Comparison of ENCODE assay signal across 2 cellular contexts in genomic region chr13:96952592-96952991, GRCh38.
A peak's percentile ranks its signal among the peaks of the same experiment; 100 is the strongest.
TF ChIP-seq lines count a peak whose summit lies in the region.

No MANE protein-coding gene starts in this region.

TF ChIP-seq in HepG2, 621 proteins besides CTCF, POLR2A, EP300 and RAD21 (continued from another document):
- TF ChIP-seq MAFK (conservative IDR thresholded peaks at IDR 0.05 in 1 of 2, IDR thresholded peaks at IDR 0.05 in 1 of 2; ENCODE audit: low read length in 2 of 2) (peak; percentile 82 to 93), ZMYM2 (CRISPR knock-in tag; IDR thresholded peaks at IDR 0.05) (no peak)

TF ChIP-seq in K562, 482 proteins besides CTCF, POLR2A, EP300 and RAD21:
- TF ChIP-seq FOXO4 (CRISPR knock-in tag; IDR thresholded peaks at IDR 0.05) (no peak), HOMEZ (CRISPR knock-in tag; IDR thresholded peaks at IDR 0.05) (no peak), C11orf30 (IDR thresholded peaks at IDR 0.05; ENCODE audit: low read depth) (peak; percentile 32; the same call in 1 of the 2 replicates), FUS (optimal IDR thresholded peaks at IDR 0.05; ENCODE audit: low read depth, low read length) (no peak), MAFF (IDR thresholded peaks at IDR 0.05; ENCODE audit: low read length) (peak; percentile 48), ZBTB8A (IDR thresholded peaks at IDR 0.05; ENCODE audit: partially characterized antibody) (no peak), MIER1 (IDR thresholded peaks at IDR 0.05; ENCODE audit: low read depth) (no peak), MAFK (IDR thresholded peaks at IDR 0.05; ENCODE audit: low read length) (peak; percentile 44; the same call in 1 of the 2 replicates), FOXK2 (conservative IDR thresholded peaks at IDR 0.05 in 1 of 2, IDR thresholded peaks at IDR 0.05 in 1 of 2; ENCODE audit: low read depth in 2 of 2) (no peak), ZNF609 (CRISPR knock-in tag; IDR thresholded peaks at IDR 0.05; ENCODE audit: borderline replicate concordance) (no peak), BRD4 (IDR thresholded peaks at IDR 0.05) (no peak), GTF2A2 (tag; IDR thresholded peaks at IDR 0.05) (no peak), JUND (IDR thresholded peaks at IDR 0.05; ENCODE audit: borderline replicate concordance, low read depth, low read length) (no peak), JUND (tag; IDR thresholded peaks at IDR 0.05; ENCODE audit: borderline replicate concordance, low read depth, low read length) (no peak), KLF10 (CRISPR knock-in tag; IDR thresholded peaks at IDR 0.05) (no peak), ZBTB9 (CRISPR knock-in tag; IDR thresholded peaks at IDR 0.05) (no peak), ZNF316 (IDR thresholded peaks at IDR 0.05) (peak; percentile 53), BRD9 (IDR thresholded peaks at IDR 0.05; ENCODE audit: low read depth, partially characterized antibody) (no peak), CEBPG (CRISPR knock-in tag; IDR thresholded peaks at IDR 0.05) (no peak), CEBPG (tag; conservative IDR thresholded peaks at IDR 0.05 in 1 of 2, IDR thresholded peaks at IDR 0.05 in 1 of 2) (no peak), XRCC5 (IDR thresholded peaks at IDR 0.05; ENCODE audit: low read depth, low read length) (no peak), ZKSCAN1 (IDR thresholded peaks at IDR 0.05; ENCODE audit: low read depth, low read length) (no peak), ZNF696 (CRISPR knock-in tag; conservative IDR thresholded peaks at IDR 0.05) (no peak)
